In the genomic region with DNA sequence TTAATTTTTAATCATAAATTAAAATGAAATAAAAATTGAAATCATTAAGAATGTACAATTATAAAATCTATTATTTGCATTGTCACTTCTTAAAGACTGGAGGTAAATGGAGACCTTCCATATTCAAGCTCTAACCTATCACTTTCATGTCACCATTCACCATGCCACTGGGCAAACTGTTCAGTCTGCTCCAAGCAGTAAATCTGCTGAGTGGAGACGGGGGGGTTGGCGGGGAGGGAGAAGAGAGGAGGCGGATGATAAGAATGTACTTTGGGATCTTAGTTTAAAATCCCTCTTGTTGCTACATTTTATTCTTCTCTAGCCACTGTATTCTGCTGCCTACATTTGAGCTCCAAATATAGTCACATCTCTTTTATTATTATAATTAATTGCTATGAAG, we compare ENCODE assay signal across 4 cellular contexts.
"Had no signal": no experiment of that assay in that cellular context is flagged by ENCODE, and none has a peak within 500 bp of the region (broad histone marks: within the 10 kb centered on the region; RNA-seq: fewer than 3 reads in every experiment).

No MANE protein-coding gene starts in this region.

- H3K9me3 Mint-ChIP-seq: GM23338 had no signal

- H3K4me1 Mint-ChIP-seq: GM23338, IgD-negative memory B cell had no signal

- H3K27ac Mint-ChIP-seq: GM23338, HFFc6, IgD-negative memory B cell had no signal

- H3K4me3 Mint-ChIP-seq: GM23338, HFFc6, IgD-negative memory B cell had no signal

- H3K27me3 Mint-ChIP-seq: IgD-negative memory B cell had no signal

- DNase-seq: HFFc6, KBM-7 had no signal

- H3K36me3 Mint-ChIP-seq: IgD-negative memory B cell had no signal
